20 cellular contexts compared by ENCODE assay signal in genomic region chr17:40293363-40293762, GRCh38. TPM values are rescaled to one million over a fixed set of nuclear protein-coding genes. Genes with fewer than 3 reads are reported as not detected.
DNase-seq lines count a peak whose midpoint lies in the region; ATAC-seq and TF ChIP-seq lines count a peak whose summit lies in the region.
"Had no signal": no experiment of that assay in that cellular context is flagged by ENCODE, and none has a peak within 500 bp of the region (broad histone marks: within the 10 kb centered on the region; RNA-seq: fewer than 3 reads in every experiment).

No MANE protein-coding gene starts in this region.

- H3K4me3 ChIP-seq in AG10803 (ENCODE audit: low read length) (no peak overlapping the region), heart left ventricle (no peak overlapping the region), rectal smooth muscle tissue (ENCODE audit: low read length) (no peak overlapping the region), mucosa of descending colon (no peak overlapping the region)
- H3K4me3 ChIP-seq: ascending aorta, SJSA1, smooth muscle cell, upper lobe of left lung had no signal

- H3K9me3 ChIP-seq in heart left ventricle (no peaks in the 10 kb centered on the region), mucosa of descending colon (no peaks in the 10 kb centered on the region)
- H3K9me3 ChIP-seq: ascending aorta, upper lobe of left lung had no signal

- H3K4me1 ChIP-seq in heart left ventricle (peaks cover 0 to 60% (median 25%) of the 10 kb centered on the region in 12 donors), rectal smooth muscle tissue (ENCODE audit: control insufficient read depth, insufficient read depth, low read length) (peaks cover 2% of the 10 kb centered on the region), mucosa of descending colon (ENCODE audit: low read depth) (peaks cover 7% of the 10 kb centered on the region)

- peaks cover 6% of the 10 kb centered on the region for H3K4me1 Mint-ChIP-seq in mesothelial cell of epicardium

- H3K27me3 ChIP-seq in heart left ventricle, result no peaks in the 10 kb centered on the region
- H3K27me3 ChIP-seq in rectal smooth muscle tissue (ENCODE audit: control insufficient read depth, insufficient read depth, low read length), result no peaks in the 10 kb centered on the region
- H3K27me3 ChIP-seq: ascending aorta, SJSA1, upper lobe of left lung had no signal

- H3K36me3 Mint-ChIP-seq in mesothelial cell of epicardium, result peaks cover 20% of the 10 kb centered on the region

- H3K9ac ChIP-seq in rectal smooth muscle tissue (ENCODE audit: low read length), result no peak overlapping the region

- no peaks in the 10 kb centered on the region for H3K9me3 Mint-ChIP-seq in mesothelial cell of epicardium
- H3K9me3 Mint-ChIP-seq: CD4-positive, alpha-beta T cell; T-helper 2 cell treated with Interferon-gamma antibody and Interleukin-4, amounts not matched to agents 5 μg/mL and 100 μg/mL, for 36 hours had no signal

- peaks cover 0 to 6% (median 0%) of the 10 kb centered on the region in 9 donors for H3K36me3 ChIP-seq in heart left ventricle
- H3K36me3 ChIP-seq in rectal smooth muscle tissue (ENCODE audit: control insufficient read depth, insufficient read depth, low read length), result no peaks in the 10 kb centered on the region
- H3K36me3 ChIP-seq in mucosa of descending colon (ENCODE audit: low read depth), result no peaks in the 10 kb centered on the region
- H3K36me3 ChIP-seq: ascending aorta, upper lobe of left lung had no signal

- TF ChIP-seq POLR2A in heart left ventricle (IDR thresholded peaks at IDR 0.05), result no peak

- no peaks in the 10 kb centered on the region for H3K27me3 Mint-ChIP-seq in mesothelial cell of epicardium (ENCODE audit: low read depth)
- H3K27me3 Mint-ChIP-seq: CD4-positive, alpha-beta T cell had no signal

- peak; percentile 42 for DNase-seq in AG10803 (ENCODE audit: low read depth)
- peak; percentile 65 for DNase-seq in amniotic epithelial cell (ENCODE audit: low read depth)
- peak in 2 of 5 donors; percentile 62 to 66 for DNase-seq in heart left ventricle
- no peak for DNase-seq in mesothelial cell of epicardium (ENCODE audit: low spot score in 2 of 2, unreplicated experiment in 2 of 2)
- DNase-seq in mucosa of descending colon, result no peak
- DNase-seq in CD1c-positive myeloid dendritic cell (ENCODE audit: extremely low spot score), result no peak
- DNase-seq: activated CD4-positive, CD25-positive, alpha-beta regulatory T cell treated with anti-CD3 and anti-CD28 coated beads, Interleukin-2, amount 50 U/mL, for 72 hours; CD4-positive, alpha-beta T cell; DMS79 treated with DMSO at 0.1 percent for 48 hours; islet precursor cell; NCI-H1930; NCI-H526; occipital lobe; upper lobe of left lung had no signal

- H3K27ac ChIP-seq in heart left ventricle, result peak overlapping the region; percentile 61 to 89 (median 72)
- peak overlapping the region; percentile 53 for H3K27ac ChIP-seq in rectal smooth muscle tissue (ENCODE audit: low read depth, low read length)
- H3K27ac ChIP-seq: ascending aorta, SJSA1, upper lobe of left lung had no signal

- TF ChIP-seq CTCF in AG10803 (conservative IDR thresholded peaks at IDR 0.05; ENCODE audit: low read length), result no peak
- no peak for TF ChIP-seq CTCF in heart left ventricle (IDR thresholded peaks at IDR 0.05)
- TF ChIP-seq CTCF in mesothelial cell of epicardium (IDR thresholded peaks at IDR 0.05; ENCODE audit: unreplicated experiment), result no peak
- TF ChIP-seq CTCF in mucosa of descending colon (IDR thresholded peaks at IDR 0.05), result no peak

- intact Hi-C loops in heart left ventricle (cut with DNase I), result loop anchor here in 5 of 10 donors (5.0 to 10.0 kb wide), 4 partner anchors 76 to 281 kb away; partner anchors contain the start of genes CSF3 (in 1 of the 5) and WIPF2 (in 1 of the 5)
- intact Hi-C loops in mucosa of descending colon (cut with DNase I, micrococcal nuclease), result loop anchor here in 1 of 2 donors (5.0 kb wide), 1 partner anchor 91 kb away; no protein-coding TSS in a partner anchor

- ATAC-seq in heart left ventricle (peak; percentile 72 to 92 (median 76)), GM19035 (IDR thresholded peaks at IDR 0.05; ENCODE audit: unreplicated experiment) (no peak), mucosa of descending colon (no peak)

- no peak overlapping the region for H3K27ac Mint-ChIP-seq in mesothelial cell of epicardium
- H3K27ac Mint-ChIP-seq: CD4-positive, alpha-beta T cell; T-helper 2 cell treated with Interferon-gamma antibody and Interleukin-4, amounts not matched to agents 5 μg/mL and 100 μg/mL, for 36 hours had no signal

- H3K4me3 Mint-ChIP-seq in mesothelial cell of epicardium, result no peak overlapping the region
- H3K4me3 Mint-ChIP-seq: CD4-positive, alpha-beta T cell; T-helper 2 cell treated with Interferon-gamma antibody and Interleukin-4, amounts not matched to agents 5 μg/mL and 100 μg/mL, for 36 hours had no signal

- WGBS in heart left ventricle, 4 donors, result 45 to 52% (median 47%) methylated on average over 1 of the region's 1 CpG

RNA-seq across cellular contexts. Expression of gene CDC6, which starts 5.7 kb away (rescaled TPM):
- total RNA-seq in heart left ventricle (1 to 10 TPM in 2 of 9 donors, under 1 TPM in 7; 0.07 to 9.8 (median 0.69) TPM), mesothelial cell of epicardium (16.4 to 18.9 TPM (median 16.8 TPM) in 3 replicates), mucosa of descending colon (10 to 100 TPM in 1 of 3 donors, 1 to 10 TPM in 2; 4.0 to 14.9 (median 7.4) TPM)
- 1 to 10 TPM in 1 of 2 donors, under 1 TPM in 1; 0.34 to 2.8 TPM for polyA plus RNA-seq in heart left ventricle

RNA-seq across cellular contexts. Expression of gene RARA, which starts 15.6 kb away (rescaled TPM):
- 10 to 100 TPM; 14.1 to 41.4 (median 19.4) TPM for total RNA-seq in heart left ventricle
- 10 to 100 TPM; 15.5 to 22.0 TPM for polyA plus RNA-seq in heart left ventricle
- 74.0 to 80.8 TPM (median 79.6 TPM) in 3 replicates for total RNA-seq in mesothelial cell of epicardium
- 10 to 100 TPM; 42.2 to 51.2 (median 49.6) TPM for total RNA-seq in mucosa of descending colon

Comparison
In these comparisons a context has a peak if more than half of its experiments do, and no peak if none do; other contexts are left out.
1. DNase-seq: peak in AG10803 (single experiment) and amniotic epithelial cell (single experiment); none in mesothelial cell of epicardium (0 of 2), mucosa of descending colon (0 of 3) and CD1c-positive myeloid dendritic cell (single experiment).
2. ATAC-seq: peak in heart left ventricle (4 of 4); none in GM19035 (single experiment) and mucosa of descending colon (single experiment).